In the genomic region with DNA sequence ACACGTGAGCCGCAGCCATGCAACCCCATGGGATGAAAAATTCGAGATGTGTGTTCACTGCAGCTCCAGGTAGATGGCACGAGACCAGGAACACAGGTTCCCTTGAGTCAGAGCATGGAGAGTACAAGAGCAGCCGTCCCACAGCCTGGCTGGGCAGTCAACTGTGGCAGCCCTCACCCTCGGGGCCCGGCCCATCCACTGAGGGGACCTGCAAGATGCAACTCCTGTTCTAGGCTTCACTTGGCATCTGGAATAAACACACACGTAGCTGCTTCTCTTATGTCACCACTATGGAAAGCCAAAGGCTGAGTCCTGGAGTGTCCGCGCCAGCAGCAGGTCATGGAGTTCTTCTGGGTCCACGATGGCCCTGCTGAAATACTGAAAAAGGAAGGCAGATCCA, we compare ENCODE assay signal across 24 cellular contexts.
"Had no signal": no experiment of that assay in that cellular context is flagged by ENCODE, and none has a peak within 500 bp of the region (broad histone marks: within the 10 kb centered on the region; RNA-seq: fewer than 3 reads in every experiment).

No MANE protein-coding gene starts in this region.

- H3K27ac ChIP-seq: left lung, parathyroid adenoma, psoas muscle, right lobe of liver, stomach, upper lobe of right lung had no signal

- ATAC-seq: left colon; left lung; naive thymus-derived CD8-positive, alpha-beta T cell; psoas muscle; stimulated activated naive B cell treated with anti-CD40 and anti-IgM and Interleukin-4, amounts not matched to agents 10 μg/mL and 1 μg/mL and 100 μg/mL, for 72 hours; stimulated activated naive CD8-positive, alpha-beta T cell treated with anti-CD3 and anti-CD28 coated beads, Interleukin-15, Interleukin-2, amounts not matched to agents 100 U/mL and 50 U/mL, for 24 hours; upper lobe of right lung had no signal

- H3K9me3 ChIP-seq: left lung, psoas muscle, right lobe of liver, stomach, upper lobe of right lung had no signal

- H3K27ac Mint-ChIP-seq: immature natural killer cell; naive thymus-derived CD8-positive, alpha-beta T cell; nephron; stimulated activated naive B cell treated with anti-CD40 and anti-IgM and Interleukin-4, amounts not matched to agents 10 μg/mL and 1 μg/mL and 100 μg/mL, for 72 hours had no signal

- H3K36me3 ChIP-seq: right lobe of liver had no signal

- DNase-seq: head of caudate nucleus; hippocampal formation; immature natural killer cell; kidney; left colon; mesenchymal stem cell; naive thymus-derived CD8-positive, alpha-beta T cell; psoas muscle; right lobe of liver; stimulated activated CD4-positive, alpha-beta T cell treated with anti-CD3 and anti-CD28 coated beads, Interleukin-12 subunit alpha, Interleukin-12 subunit beta, amount 100 ng/mL, for 4 hours; stimulated activated CD4-positive, alpha-beta T cell treated with anti-CD3 and anti-CD28 coated beads, Interleukin-15, amount 100 ng/mL, for 24 hours; stimulated activated CD4-positive, alpha-beta T cell treated with anti-CD3 and anti-CD28 coated beads, Interleukin-2, amount 100 ng/mL, for 24 hours; stimulated activated CD4-positive, alpha-beta T cell treated with anti-CD3 and anti-CD28 coated beads, Interleukin-4, amount 100 ng/mL, for 1 hour; stimulated activated naive B cell treated with anti-CD40 and anti-IgM and Interleukin-4, amounts not matched to agents 10 μg/mL and 1 μg/mL and 100 μg/mL, for 72 hours; stimulated activated naive CD8-positive, alpha-beta T cell treated with anti-CD3 and anti-CD28 coated beads, Interleukin-15, Interleukin-2, amounts not matched to agents 100 U/mL and 50 U/mL, for 24 hours; stomach; trophoblast cell; upper lobe of right lung had no signal

- H3K4me1 Mint-ChIP-seq: immature natural killer cell; stimulated activated naive B cell treated with anti-CD40 and anti-IgM and Interleukin-4, amounts not matched to agents 10 μg/mL and 1 μg/mL and 100 μg/mL, for 72 hours had no signal

- H3K9me3 Mint-ChIP-seq: immature natural killer cell; naive thymus-derived CD8-positive, alpha-beta T cell; nephron had no signal

- H3K27me3 ChIP-seq: left lung, right lobe of liver, stomach, upper lobe of right lung had no signal

- H3K4me3 ChIP-seq: left lung, psoas muscle, right lobe of liver, smooth muscle cell, stomach, upper lobe of right lung had no signal

- H3K4me1 ChIP-seq: left lung, parathyroid adenoma, psoas muscle, right lobe of liver, stomach, upper lobe of right lung had no signal

- H3K4me3 Mint-ChIP-seq: immature natural killer cell; naive thymus-derived CD8-positive, alpha-beta T cell; nephron; stimulated activated naive B cell treated with anti-CD40 and anti-IgM and Interleukin-4, amounts not matched to agents 10 μg/mL and 1 μg/mL and 100 μg/mL, for 72 hours had no signal

- FAIRE-seq: islet of Langerhans, kidney, urothelium cell line had no signal

- H3K27me3 Mint-ChIP-seq: naive thymus-derived CD8-positive, alpha-beta T cell; stimulated activated naive B cell treated with anti-CD40 and anti-IgM and Interleukin-4, amounts not matched to agents 10 μg/mL and 1 μg/mL and 100 μg/mL, for 72 hours had no signal
